Comparison of ENCODE assay signal across 1 cellular context in the genomic region with DNA sequence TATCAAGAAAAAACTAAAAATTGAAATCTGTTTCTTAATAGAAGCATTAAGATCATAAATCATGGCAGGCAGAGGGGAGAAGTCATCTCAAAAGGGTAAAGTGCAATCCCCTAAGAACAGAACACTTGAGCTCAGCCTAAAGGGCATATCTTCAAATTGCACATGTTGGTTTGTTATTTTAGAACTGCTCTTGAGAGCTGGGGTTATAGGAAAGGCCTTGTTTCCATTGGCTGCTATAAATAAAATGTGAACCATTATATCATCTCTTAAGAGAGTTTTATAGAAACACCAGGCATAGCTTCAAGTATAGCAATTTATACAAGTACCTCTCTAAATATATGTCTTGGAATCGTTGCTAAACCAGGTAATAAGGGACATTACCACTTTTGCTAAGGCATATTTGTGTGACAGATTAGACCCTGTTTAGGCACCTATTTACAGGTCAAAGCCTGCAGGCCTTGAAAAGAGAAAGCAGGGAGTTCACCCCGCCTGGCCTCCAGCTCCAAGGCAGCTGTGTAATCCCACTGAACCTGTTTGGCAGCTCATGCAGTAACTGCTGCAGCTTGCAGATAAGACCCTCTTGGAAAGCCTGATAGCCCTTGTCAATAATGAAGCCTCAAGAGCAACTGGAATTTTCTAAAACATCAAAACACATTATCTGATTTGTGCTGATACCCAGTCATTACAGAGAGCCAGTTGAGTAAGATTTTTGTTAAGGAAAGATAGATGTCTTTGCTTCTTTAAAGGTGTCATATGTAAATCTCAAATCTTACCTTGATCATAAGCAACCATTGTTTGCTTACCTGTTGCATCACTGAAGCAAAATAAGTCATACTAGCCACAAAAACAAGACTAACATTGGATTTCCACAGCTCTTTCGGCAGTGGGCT.
A peak's percentile ranks its signal among the peaks of the same experiment; 100 is the strongest.
TF ChIP-seq lines count a peak whose summit lies in the region.

No MANE protein-coding gene starts in this region.

TF ChIP-seq in K562, 482 proteins besides CTCF, POLR2A, EP300 and RAD21 (continued from another document and continues in another):
- TF ChIP-seq GTF3C2 (IDR thresholded peaks at IDR 0.05; ENCODE audit: borderline replicate concordance, extremely low read depth, insufficient read length), result no peak
- TF ChIP-seq, protein P1, sequence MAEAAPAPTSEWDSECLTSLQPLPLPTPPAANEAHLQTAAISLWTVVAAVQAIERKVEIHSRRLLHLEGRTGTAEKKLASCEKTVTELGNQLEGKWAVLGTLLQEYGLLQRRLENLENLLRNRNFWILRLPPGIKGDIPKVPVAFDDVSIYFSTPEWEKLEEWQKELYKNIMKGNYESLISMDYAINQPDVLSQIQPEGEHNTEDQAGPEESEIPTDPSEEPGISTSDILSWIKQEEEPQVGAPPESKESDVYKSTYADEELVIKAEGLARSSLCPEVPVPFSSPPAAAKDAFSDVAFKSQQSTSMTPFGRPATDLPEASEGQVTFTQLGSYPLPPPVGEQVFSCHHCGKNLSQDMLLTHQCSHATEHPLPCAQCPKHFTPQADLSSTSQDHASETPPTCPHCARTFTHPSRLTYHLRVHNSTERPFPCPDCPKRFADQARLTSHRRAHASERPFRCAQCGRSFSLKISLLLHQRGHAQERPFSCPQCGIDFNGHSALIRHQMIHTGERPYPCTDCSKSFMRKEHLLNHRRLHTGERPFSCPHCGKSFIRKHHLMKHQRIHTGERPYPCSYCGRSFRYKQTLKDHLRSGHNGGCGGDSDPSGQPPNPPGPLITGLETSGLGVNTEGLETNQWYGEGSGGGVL (CRISPR knock-in tag; IDR thresholded peaks at IDR 0.05), result no peak
- TF ChIP-seq SIN3A (IDR thresholded peaks at IDR 0.05; ENCODE audit: borderline replicate concordance in 2 of 2, control insufficient read depth in 1 of 2, low read depth in 2 of 2, low read length in 2 of 2), result no peak
- TF ChIP-seq, protein P2, sequence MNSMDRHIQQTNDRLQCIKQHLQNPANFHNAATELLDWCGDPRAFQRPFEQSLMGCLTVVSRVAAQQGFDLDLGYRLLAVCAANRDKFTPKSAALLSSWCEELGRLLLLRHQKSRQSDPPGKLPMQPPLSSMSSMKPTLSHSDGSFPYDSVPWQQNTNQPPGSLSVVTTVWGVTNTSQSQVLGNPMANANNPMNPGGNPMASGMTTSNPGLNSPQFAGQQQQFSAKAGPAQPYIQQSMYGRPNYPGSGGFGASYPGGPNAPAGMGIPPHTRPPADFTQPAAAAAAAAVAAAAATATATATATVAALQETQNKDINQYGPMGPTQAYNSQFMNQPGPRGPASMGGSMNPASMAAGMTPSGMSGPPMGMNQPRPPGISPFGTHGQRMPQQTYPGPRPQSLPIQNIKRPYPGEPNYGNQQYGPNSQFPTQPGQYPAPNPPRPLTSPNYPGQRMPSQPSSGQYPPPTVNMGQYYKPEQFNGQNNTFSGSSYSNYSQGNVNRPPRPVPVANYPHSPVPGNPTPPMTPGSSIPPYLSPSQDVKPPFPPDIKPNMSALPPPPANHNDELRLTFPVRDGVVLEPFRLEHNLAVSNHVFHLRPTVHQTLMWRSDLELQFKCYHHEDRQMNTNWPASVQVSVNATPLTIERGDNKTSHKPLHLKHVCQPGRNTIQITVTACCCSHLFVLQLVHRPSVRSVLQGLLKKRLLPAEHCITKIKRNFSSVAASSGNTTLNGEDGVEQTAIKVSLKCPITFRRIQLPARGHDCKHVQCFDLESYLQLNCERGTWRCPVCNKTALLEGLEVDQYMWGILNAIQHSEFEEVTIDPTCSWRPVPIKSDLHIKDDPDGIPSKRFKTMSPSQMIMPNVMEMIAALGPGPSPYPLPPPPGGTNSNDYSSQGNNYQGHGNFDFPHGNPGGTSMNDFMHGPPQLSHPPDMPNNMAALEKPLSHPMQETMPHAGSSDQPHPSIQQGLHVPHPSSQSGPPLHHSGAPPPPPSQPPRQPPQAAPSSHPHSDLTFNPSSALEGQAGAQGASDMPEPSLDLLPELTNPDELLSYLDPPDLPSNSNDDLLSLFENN (IDR thresholded peaks at IDR 0.05; ENCODE audit: low read depth in 2 of 2, low read length in 2 of 2), result peak in 1 of 2 experiments; percentile 97; a peak in 2 of 4 replicates
- TF ChIP-seq, protein P3, sequence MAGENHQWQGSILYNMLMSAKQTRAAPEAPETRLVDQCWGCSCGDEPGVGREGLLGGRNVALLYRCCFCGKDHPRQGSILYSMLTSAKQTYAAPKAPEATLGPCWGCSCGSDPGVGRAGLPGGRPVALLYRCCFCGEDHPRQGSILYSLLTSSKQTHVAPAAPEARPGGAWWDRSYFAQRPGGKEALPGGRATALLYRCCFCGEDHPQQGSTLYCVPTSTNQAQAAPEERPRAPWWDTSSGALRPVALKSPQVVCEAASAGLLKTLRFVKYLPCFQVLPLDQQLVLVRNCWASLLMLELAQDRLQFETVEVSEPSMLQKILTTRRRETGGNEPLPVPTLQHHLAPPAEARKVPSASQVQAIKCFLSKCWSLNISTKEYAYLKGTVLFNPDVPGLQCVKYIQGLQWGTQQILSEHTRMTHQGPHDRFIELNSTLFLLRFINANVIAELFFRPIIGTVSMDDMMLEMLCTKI (IDR thresholded peaks at IDR 0.05; ENCODE audit: partially characterized antibody), result no peak
- no peak for TF ChIP-seq CBX8 (IDR thresholded peaks at IDR 0.05; ENCODE audit: borderline replicate concordance, extremely low read depth, low read depth, low read length, poor library complexity, severe bottlenecking)
- TF ChIP-seq ZC3H8 (IDR thresholded peaks at IDR 0.05), result no peak
- no peak for TF ChIP-seq BRD4 (IDR thresholded peaks at IDR 0.05)
- peak; percentile 61 for TF ChIP-seq BRD9 (IDR thresholded peaks at IDR 0.05; ENCODE audit: low read depth, partially characterized antibody)
- TF ChIP-seq TAF1 (IDR thresholded peaks at IDR 0.05; ENCODE audit: control insufficient read depth, extremely low read depth, insufficient read depth, low read length, severe bottlenecking), result peak; percentile 39
- TF ChIP-seq, protein P4, sequence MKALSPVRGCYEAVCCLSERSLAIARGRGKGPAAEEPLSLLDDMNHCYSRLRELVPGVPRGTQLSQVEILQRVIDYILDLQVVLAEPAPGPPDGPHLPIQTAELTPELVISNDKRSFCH (CRISPR knock-in tag; IDR thresholded peaks at IDR 0.05), result no peak
- TF ChIP-seq, protein P4 (tag; IDR thresholded peaks at IDR 0.05), result peak; percentile 84; the same call in 1 of the 2 replicates
- TF ChIP-seq RFX7 (CRISPR knock-in tag; IDR thresholded peaks at IDR 0.05), result no peak
- TF ChIP-seq, protein P5, sequence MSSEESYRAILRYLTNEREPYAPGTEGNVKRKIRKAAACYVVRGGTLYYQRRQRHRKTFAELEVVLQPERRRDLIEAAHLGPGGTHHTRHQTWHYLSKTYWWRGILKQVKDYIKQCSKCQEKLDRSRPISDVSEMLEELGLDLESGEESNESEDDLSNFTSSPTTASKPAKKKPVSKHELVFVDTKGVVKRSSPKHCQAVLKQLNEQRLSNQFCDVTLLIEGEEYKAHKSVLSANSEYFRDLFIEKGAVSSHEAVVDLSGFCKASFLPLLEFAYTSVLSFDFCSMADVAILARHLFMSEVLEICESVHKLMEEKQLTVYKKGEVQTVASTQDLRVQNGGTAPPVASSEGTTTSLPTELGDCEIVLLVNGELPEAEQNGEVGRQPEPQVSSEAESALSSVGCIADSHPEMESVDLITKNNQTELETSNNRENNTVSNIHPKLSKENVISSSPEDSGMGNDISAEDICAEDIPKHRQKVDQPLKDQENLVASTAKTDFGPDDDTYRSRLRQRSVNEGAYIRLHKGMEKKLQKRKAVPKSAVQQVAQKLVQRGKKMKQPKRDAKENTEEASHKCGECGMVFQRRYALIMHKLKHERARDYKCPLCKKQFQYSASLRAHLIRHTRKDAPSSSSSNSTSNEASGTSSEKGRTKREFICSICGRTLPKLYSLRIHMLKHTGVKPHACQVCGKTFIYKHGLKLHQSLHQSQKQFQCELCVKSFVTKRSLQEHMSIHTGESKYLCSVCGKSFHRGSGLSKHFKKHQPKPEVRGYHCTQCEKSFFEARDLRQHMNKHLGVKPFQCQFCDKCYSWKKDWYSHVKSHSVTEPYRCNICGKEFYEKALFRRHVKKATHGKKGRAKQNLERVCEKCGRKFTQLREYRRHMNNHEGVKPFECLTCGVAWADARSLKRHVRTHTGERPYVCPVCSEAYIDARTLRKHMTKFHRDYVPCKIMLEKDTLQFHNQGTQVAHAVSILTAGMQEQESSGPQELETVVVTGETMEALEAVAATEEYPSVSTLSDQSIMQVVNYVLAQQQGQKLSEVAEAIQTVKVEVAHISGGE (CRISPR knock-in tag; IDR thresholded peaks at IDR 0.05), result peak in 1 of 3 experiments; percentile 74; a peak in 2 of 6 replicates
- no peak for TF ChIP-seq ZNF764 (CRISPR knock-in tag; IDR thresholded peaks at IDR 0.05; ENCODE audit: low read depth)
- TF ChIP-seq DDX20 (tag; IDR thresholded peaks at IDR 0.05; ENCODE audit: low read depth), result no peak
- no peak for TF ChIP-seq CHD4 (IDR thresholded peaks at IDR 0.05; ENCODE audit: insufficient read depth, insufficient replicate concordance, low read depth, low read length, poor library complexity, severe bottlenecking)
- TF ChIP-seq, protein P6, sequence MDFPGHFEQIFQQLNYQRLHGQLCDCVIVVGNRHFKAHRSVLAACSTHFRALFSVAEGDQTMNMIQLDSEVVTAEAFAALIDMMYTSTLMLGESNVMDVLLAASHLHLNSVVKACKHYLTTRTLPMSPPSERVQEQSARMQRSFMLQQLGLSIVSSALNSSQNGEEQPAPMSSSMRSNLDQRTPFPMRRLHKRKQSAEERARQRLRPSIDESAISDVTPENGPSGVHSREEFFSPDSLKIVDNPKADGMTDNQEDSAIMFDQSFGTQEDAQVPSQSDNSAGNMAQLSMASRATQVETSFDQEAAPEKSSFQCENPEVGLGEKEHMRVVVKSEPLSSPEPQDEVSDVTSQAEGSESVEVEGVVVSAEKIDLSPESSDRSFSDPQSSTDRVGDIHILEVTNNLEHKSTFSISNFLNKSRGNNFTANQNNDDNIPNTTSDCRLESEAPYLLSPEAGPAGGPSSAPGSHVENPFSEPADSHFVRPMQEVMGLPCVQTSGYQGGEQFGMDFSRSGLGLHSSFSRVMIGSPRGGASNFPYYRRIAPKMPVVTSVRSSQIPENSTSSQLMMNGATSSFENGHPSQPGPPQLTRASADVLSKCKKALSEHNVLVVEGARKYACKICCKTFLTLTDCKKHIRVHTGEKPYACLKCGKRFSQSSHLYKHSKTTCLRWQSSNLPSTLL (IDR thresholded peaks at IDR 0.05), result no peak
- peak; percentile 92 for TF ChIP-seq HES1 (IDR thresholded peaks at IDR 0.05; ENCODE audit: low read depth)
- no peak for TF ChIP-seq SMC3 (conservative IDR thresholded peaks at IDR 0.05; ENCODE audit: insufficient read depth, low read depth, low read length)
- 0 out of 2 replicates have a peak, but pooled peaks have one; percentile 8 for TF ChIP-seq ZNF766 (CRISPR knock-in tag; conservative IDR thresholded peaks at IDR 0.05)
- TF ChIP-seq ZNF324 (CRISPR knock-in tag; IDR thresholded peaks at IDR 0.05), result no peak
- no peak for TF ChIP-seq BCL6 (CRISPR knock-in tag; IDR thresholded peaks at IDR 0.05)
- TF ChIP-seq POLR2G (IDR thresholded peaks at IDR 0.05; ENCODE audit: low read depth, low read length), result no peak
- no peak; the same call in none of the 2 replicates for TF ChIP-seq EP400 (IDR thresholded peaks at IDR 0.05)
- peak; percentile 78 for TF ChIP-seq GATAD2A (IDR thresholded peaks at IDR 0.05)
- no peak for TF ChIP-seq PRMT5 (CRISPR knock-in tag; IDR thresholded peaks at IDR 0.05)
- no peak; the same call in 1 of the 2 replicates for TF ChIP-seq ESRRA (IDR thresholded peaks at IDR 0.05; ENCODE audit: borderline replicate concordance, low read depth)
- TF ChIP-seq NCOR1 (IDR thresholded peaks at IDR 0.05), result peak; percentile 98
- no peak for TF ChIP-seq CCAR2 (IDR thresholded peaks at IDR 0.05; ENCODE audit: low read depth, low read length)
- TF ChIP-seq NCOA6 (IDR thresholded peaks at IDR 0.05), result no peak
- no peak for TF ChIP-seq PTBP1 (IDR thresholded peaks at IDR 0.05; ENCODE audit: low read depth, low read length)
- TF ChIP-seq ZKSCAN3 (CRISPR knock-in tag; IDR thresholded peaks at IDR 0.05), result no peak
- peak; percentile 82 for TF ChIP-seq TFAP4 (CRISPR knock-in tag; IDR thresholded peaks at IDR 0.05; ENCODE audit: borderline replicate concordance)
- TF ChIP-seq NFXL1 (CRISPR knock-in tag; IDR thresholded peaks at IDR 0.05), result peak; percentile 50; the same call in 1 of the 2 replicates
- peak; percentile 97 for TF ChIP-seq FOXM1 (IDR thresholded peaks at IDR 0.05; ENCODE audit: low read depth)
- no peak for TF ChIP-seq FOXM1 (CRISPR knock-in tag; IDR thresholded peaks at IDR 0.05; ENCODE audit: low read depth)
- no peak for TF ChIP-seq CREBBP (IDR thresholded peaks at IDR 0.05; ENCODE audit: low read depth, low read length)
- TF ChIP-seq CHCHD3 (CRISPR knock-in tag; IDR thresholded peaks at IDR 0.05), result no peak
